In genomic region chr1:157241185-157241538, GRCh38 we compare ENCODE assay signal across 1 cellular context.
TF ChIP-seq lines count a peak whose summit lies in the region.

No MANE protein-coding gene starts in this region.

TF ChIP-seq in GM23338, 12 proteins besides CTCF, POLR2A, EP300 and RAD21 (continued from another document):
- TF ChIP-seq ZNF462 (CRISPR knock-in tag; IDR thresholded peaks at IDR 0.05) (no peak), NANOG (IDR thresholded peaks at IDR 0.05; ENCODE audit: borderline replicate concordance) (no peak), ZNF114 (CRISPR knock-in tag; IDR thresholded peaks at IDR 0.05) (no peak), POLR2AphosphoS5 (IDR thresholded peaks at IDR 0.05; ENCODE audit: low read depth) (no peak), ETS1 (IDR thresholded peaks at IDR 0.05) (no peak), EZH2phosphoT487 (IDR thresholded peaks at IDR 0.05; ENCODE audit: unreplicated experiment) (no peak), REST (IDR thresholded peaks at IDR 0.05; ENCODE audit: unreplicated experiment) (no peak), EZH2 (IDR thresholded peaks at IDR 0.05; ENCODE audit: low read depth, unreplicated experiment) (no peak), JUNB (IDR thresholded peaks at IDR 0.05; ENCODE audit: unreplicated experiment) (no peak), ZNF331 (CRISPR knock-in tag; IDR thresholded peaks at IDR 0.05; ENCODE audit: low read depth) (no peak)
